ENCODE assay signal across 1 cellular context in the genomic region with DNA sequence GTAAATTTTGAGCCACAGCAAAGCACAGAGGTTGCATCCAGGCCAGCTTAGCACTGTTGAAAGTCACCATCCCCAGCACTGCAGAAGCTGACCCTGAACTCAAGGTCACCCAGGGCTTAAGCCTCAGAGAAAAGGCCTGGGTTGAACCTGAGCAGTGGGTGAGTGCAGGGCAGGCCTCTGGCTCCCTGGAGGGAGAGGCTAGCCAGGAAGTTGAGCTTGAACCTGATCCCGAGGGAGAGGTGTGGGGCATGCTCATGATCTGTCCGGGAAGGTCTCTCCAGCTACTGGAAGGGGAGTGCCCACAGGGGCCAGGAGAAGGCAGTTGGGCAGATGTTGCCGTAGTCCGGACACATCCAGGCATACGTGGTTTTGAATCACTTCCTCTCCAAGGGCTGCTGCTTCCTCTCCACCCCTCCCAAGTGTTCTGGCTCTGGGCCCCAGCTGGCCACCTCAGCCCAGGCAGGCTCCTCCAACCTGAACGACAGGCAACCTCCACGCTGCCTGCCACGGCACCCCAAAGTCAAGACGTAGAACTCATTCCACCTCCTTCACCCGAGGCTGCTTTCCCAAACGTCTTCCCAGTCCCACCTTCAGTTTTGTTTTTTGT.
TF ChIP-seq lines count a peak whose summit lies in the region.

No MANE protein-coding gene starts in this region.

TF ChIP-seq in HepG2, 621 proteins besides CTCF, POLR2A, EP300 and RAD21 (continued from another document and continues in another):
- TF ChIP-seq, protein P1, sequence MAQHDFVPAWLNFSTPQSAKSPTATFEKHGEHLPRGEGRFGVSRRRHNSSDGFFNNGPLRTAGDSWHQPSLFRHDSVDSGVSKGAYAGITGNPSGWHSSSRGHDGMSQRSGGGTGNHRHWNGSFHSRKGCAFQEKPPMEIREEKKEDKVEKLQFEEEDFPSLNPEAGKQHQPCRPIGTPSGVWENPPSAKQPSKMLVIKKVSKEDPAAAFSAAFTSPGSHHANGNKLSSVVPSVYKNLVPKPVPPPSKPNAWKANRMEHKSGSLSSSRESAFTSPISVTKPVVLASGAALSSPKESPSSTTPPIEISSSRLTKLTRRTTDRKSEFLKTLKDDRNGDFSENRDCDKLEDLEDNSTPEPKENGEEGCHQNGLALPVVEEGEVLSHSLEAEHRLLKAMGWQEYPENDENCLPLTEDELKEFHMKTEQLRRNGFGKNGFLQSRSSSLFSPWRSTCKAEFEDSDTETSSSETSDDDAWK (CRISPR knock-in tag; IDR thresholded peaks at IDR 0.05), result no peak
- TF ChIP-seq ZNF343 (CRISPR knock-in tag; IDR thresholded peaks at IDR 0.05) (no peak), ZNF616 (CRISPR knock-in tag; IDR thresholded peaks at IDR 0.05; ENCODE audit: low read depth) (peak; percentile 70; the same call in 1 of the 2 replicates), POLR2G (IDR thresholded peaks at IDR 0.05; ENCODE audit: low read depth, low read length) (peak; percentile 58), FOSL2 (CRISPR knock-in tag; IDR thresholded peaks at IDR 0.05) (peak; percentile 71), ZNF383 (CRISPR knock-in tag; IDR thresholded peaks at IDR 0.05; ENCODE audit: borderline replicate concordance) (no peak), ZNF713 (CRISPR knock-in tag; IDR thresholded peaks at IDR 0.05) (no peak), RFXAP (CRISPR knock-in tag; IDR thresholded peaks at IDR 0.05; ENCODE audit: borderline replicate concordance) (peak; percentile 89; the same call in 1 of the 2 replicates), ZBTB20 (CRISPR knock-in tag; IDR thresholded peaks at IDR 0.05; ENCODE audit: borderline replicate concordance, low read depth) (0 out of 2 replicates have a peak, but pooled peaks have one; percentile 66), NFKB2 (CRISPR knock-in tag; IDR thresholded peaks at IDR 0.05; ENCODE audit: borderline replicate concordance) (no peak), ZNF317 (CRISPR knock-in tag; IDR thresholded peaks at IDR 0.05) (no peak), DMAP1 (CRISPR knock-in tag; IDR thresholded peaks at IDR 0.05) (peak; percentile 37; the same call in 1 of the 2 replicates), TBX3 (IDR thresholded peaks at IDR 0.05; ENCODE audit: borderline replicate concordance) (peak; percentile 66), ZNF546 (CRISPR knock-in tag; conservative IDR thresholded peaks at IDR 0.05) (peak; percentile 22; the same call in 1 of the 2 replicates), HNRNPLL (IDR thresholded peaks at IDR 0.05; ENCODE audit: low read depth, low read length, poor library complexity, severe bottlenecking) (no peak), ZBTB38 (CRISPR knock-in tag; IDR thresholded peaks at IDR 0.05) (peak; percentile 30; the same call in 1 of the 2 replicates), ZNF816 (CRISPR knock-in tag; IDR thresholded peaks at IDR 0.05; ENCODE audit: borderline replicate concordance) (0 out of 2 replicates have a peak, but pooled peaks have one; percentile 49), RARA (CRISPR knock-in tag; IDR thresholded peaks at IDR 0.05) (peak; percentile 100), ONECUT2 (CRISPR knock-in tag; IDR thresholded peaks at IDR 0.05) (no peak), MAFK (conservative IDR thresholded peaks at IDR 0.05 in 1 of 2, IDR thresholded peaks at IDR 0.05 in 1 of 2; ENCODE audit: low read length in 2 of 2) (no peak; a peak in 2 of 4 replicates), CBX1 (IDR thresholded peaks at IDR 0.05; ENCODE audit: low read depth) (no peak), ZNF83 (CRISPR knock-in tag; IDR thresholded peaks at IDR 0.05; ENCODE audit: borderline replicate concordance) (no peak), SETDB1 (CRISPR knock-in tag; IDR thresholded peaks at IDR 0.05; ENCODE audit: borderline replicate concordance) (no peak), NFE2L2 (IDR thresholded peaks at IDR 0.05; ENCODE audit: low read length) (no peak), SYNCRIP (IDR thresholded peaks at IDR 0.05; ENCODE audit: insufficient read depth, low read depth, low read length) (no peak), ARHGAP35 (CRISPR knock-in tag; IDR thresholded peaks at IDR 0.05; ENCODE audit: borderline replicate concordance) (peak; percentile 91), NCOA2 (CRISPR knock-in tag; IDR thresholded peaks at IDR 0.05) (peak; percentile 91), MXI1 (IDR thresholded peaks at IDR 0.05; ENCODE audit: borderline replicate concordance, low read depth, low read length) (peak; percentile 74; the same call in 2 of the 3 replicates), GATAD2A (CRISPR knock-in tag; IDR thresholded peaks at IDR 0.05) (peak; percentile 92)
- TF ChIP-seq, protein P2, sequence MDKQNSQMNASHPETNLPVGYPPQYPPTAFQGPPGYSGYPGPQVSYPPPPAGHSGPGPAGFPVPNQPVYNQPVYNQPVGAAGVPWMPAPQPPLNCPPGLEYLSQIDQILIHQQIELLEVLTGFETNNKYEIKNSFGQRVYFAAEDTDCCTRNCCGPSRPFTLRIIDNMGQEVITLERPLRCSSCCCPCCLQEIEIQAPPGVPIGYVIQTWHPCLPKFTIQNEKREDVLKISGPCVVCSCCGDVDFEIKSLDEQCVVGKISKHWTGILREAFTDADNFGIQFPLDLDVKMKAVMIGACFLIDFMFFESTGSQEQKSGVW (CRISPR knock-in tag; IDR thresholded peaks at IDR 0.05; ENCODE audit: borderline replicate concordance), result no peak
- TF ChIP-seq, protein P3, sequence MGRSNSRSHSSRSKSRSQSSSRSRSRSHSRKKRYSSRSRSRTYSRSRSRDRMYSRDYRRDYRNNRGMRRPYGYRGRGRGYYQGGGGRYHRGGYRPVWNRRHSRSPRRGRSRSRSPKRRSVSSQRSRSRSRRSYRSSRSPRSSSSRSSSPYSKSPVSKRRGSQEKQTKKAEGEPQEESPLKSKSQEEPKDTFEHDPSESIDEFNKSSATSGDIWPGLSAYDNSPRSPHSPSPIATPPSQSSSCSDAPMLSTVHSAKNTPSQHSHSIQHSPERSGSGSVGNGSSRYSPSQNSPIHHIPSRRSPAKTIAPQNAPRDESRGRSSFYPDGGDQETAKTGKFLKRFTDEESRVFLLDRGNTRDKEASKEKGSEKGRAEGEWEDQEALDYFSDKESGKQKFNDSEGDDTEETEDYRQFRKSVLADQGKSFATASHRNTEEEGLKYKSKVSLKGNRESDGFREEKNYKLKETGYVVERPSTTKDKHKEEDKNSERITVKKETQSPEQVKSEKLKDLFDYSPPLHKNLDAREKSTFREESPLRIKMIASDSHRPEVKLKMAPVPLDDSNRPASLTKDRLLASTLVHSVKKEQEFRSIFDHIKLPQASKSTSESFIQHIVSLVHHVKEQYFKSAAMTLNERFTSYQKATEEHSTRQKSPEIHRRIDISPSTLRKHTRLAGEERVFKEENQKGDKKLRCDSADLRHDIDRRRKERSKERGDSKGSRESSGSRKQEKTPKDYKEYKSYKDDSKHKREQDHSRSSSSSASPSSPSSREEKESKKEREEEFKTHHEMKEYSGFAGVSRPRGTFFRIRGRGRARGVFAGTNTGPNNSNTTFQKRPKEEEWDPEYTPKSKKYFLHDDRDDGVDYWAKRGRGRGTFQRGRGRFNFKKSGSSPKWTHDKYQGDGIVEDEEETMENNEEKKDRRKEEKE (IDR thresholded peaks at IDR 0.05), result no peak
- TF ChIP-seq, protein P4, sequence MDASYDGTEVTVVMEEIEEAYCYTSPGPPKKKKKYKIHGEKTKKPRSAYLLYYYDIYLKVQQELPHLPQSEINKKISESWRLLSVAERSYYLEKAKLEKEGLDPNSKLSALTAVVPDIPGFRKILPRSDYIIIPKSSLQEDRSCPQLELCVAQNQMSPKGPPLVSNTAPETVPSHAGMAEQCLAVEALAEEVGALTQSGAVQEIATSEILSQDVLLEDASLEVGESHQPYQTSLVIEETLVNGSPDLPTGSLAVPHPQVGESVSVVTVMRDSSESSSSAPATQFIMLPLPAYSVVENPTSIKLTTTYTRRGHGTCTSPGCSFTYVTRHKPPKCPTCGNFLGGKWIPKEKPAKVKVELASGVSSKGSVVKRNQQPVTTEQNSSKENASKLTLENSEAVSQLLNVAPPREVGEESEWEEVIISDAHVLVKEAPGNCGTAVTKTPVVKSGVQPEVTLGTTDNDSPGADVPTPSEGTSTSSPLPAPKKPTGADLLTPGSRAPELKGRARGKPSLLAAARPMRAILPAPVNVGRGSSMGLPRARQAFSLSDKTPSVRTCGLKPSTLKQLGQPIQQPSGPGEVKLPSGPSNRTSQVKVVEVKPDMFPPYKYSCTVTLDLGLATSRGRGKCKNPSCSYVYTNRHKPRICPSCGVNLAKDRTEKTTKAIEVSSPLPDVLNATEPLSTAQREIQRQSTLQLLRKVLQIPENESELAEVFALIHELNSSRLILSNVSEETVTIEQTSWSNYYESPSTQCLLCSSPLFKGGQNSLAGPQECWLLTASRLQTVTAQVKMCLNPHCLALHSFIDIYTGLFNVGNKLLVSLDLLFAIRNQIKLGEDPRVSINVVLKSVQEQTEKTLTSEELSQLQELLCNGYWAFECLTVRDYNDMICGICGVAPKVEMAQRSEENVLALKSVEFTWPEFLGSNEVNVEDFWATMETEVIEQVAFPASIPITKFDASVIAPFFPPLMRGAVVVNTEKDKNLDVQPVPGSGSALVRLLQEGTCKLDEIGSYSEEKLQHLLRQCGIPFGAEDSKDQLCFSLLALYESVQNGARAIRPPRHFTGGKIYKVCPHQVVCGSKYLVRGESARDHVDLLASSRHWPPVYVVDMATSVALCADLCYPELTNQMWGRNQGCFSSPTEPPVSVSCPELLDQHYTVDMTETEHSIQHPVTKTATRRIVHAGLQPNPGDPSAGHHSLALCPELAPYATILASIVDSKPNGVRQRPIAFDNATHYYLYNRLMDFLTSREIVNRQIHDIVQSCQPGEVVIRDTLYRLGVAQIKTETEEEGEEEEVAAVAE (CRISPR knock-in tag; IDR thresholded peaks at IDR 0.05; ENCODE audit: borderline replicate concordance), result no peak; the same call in 1 of the 2 replicates
- TF ChIP-seq, protein P5, sequence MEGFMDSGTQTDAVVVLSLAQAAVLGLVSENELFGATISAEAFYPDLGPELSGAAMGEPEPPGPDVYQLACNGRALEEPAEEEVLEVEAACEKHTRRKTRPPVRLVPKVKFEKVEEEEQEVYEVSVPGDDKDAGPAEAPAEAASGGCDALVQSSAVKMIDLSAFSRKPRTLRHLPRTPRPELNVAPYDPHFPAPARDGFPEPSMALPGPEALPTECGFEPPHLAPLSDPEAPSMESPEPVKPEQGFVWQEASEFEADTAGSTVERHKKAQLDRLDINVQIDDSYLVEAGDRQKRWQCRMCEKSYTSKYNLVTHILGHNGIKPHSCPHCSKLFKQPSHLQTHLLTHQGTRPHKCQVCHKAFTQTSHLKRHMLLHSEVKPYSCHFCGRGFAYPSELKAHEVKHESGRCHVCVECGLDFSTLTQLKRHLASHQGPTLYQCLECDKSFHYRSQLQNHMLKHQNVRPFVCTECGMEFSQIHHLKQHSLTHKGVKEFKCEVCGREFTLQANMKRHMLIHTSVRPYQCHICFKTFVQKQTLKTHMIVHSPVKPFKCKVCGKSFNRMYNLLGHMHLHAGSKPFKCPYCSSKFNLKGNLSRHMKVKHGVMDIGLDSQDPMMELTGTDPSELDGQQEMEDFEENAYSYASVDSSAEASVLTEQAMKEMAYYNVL (CRISPR knock-in tag; IDR thresholded peaks at IDR 0.05; ENCODE audit: borderline replicate concordance), result peak; percentile 23; the same call in 1 of the 2 replicates
- TF ChIP-seq, protein P6, sequence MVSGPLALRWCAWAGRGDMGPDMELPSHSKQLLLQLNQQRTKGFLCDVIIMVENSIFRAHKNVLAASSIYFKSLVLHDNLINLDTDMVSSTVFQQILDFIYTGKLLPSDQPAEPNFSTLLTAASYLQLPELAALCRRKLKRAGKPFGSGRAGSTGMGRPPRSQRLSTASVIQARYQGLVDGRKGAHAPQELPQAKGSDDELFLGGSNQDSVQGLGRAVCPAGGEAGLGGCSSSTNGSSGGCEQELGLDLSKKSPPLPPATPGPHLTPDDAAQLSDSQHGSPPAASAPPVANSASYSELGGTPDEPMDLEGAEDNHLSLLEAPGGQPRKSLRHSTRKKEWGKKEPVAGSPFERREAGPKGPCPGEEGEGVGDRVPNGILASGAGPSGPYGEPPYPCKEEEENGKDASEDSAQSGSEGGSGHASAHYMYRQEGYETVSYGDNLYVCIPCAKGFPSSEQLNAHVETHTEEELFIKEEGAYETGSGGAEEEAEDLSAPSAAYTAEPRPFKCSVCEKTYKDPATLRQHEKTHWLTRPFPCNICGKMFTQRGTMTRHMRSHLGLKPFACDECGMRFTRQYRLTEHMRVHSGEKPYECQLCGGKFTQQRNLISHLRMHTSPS (CRISPR knock-in tag; IDR thresholded peaks at IDR 0.05; ENCODE audit: low read depth), result peak; percentile 90
- TF ChIP-seq, protein P7, sequence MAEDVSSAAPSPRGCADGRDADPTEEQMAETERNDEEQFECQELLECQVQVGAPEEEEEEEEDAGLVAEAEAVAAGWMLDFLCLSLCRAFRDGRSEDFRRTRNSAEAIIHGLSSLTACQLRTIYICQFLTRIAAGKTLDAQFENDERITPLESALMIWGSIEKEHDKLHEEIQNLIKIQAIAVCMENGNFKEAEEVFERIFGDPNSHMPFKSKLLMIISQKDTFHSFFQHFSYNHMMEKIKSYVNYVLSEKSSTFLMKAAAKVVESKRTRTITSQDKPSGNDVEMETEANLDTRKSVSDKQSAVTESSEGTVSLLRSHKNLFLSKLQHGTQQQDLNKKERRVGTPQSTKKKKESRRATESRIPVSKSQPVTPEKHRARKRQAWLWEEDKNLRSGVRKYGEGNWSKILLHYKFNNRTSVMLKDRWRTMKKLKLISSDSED (CRISPR knock-in tag; IDR thresholded peaks at IDR 0.05), result no peak
- TF ChIP-seq, protein P8, sequence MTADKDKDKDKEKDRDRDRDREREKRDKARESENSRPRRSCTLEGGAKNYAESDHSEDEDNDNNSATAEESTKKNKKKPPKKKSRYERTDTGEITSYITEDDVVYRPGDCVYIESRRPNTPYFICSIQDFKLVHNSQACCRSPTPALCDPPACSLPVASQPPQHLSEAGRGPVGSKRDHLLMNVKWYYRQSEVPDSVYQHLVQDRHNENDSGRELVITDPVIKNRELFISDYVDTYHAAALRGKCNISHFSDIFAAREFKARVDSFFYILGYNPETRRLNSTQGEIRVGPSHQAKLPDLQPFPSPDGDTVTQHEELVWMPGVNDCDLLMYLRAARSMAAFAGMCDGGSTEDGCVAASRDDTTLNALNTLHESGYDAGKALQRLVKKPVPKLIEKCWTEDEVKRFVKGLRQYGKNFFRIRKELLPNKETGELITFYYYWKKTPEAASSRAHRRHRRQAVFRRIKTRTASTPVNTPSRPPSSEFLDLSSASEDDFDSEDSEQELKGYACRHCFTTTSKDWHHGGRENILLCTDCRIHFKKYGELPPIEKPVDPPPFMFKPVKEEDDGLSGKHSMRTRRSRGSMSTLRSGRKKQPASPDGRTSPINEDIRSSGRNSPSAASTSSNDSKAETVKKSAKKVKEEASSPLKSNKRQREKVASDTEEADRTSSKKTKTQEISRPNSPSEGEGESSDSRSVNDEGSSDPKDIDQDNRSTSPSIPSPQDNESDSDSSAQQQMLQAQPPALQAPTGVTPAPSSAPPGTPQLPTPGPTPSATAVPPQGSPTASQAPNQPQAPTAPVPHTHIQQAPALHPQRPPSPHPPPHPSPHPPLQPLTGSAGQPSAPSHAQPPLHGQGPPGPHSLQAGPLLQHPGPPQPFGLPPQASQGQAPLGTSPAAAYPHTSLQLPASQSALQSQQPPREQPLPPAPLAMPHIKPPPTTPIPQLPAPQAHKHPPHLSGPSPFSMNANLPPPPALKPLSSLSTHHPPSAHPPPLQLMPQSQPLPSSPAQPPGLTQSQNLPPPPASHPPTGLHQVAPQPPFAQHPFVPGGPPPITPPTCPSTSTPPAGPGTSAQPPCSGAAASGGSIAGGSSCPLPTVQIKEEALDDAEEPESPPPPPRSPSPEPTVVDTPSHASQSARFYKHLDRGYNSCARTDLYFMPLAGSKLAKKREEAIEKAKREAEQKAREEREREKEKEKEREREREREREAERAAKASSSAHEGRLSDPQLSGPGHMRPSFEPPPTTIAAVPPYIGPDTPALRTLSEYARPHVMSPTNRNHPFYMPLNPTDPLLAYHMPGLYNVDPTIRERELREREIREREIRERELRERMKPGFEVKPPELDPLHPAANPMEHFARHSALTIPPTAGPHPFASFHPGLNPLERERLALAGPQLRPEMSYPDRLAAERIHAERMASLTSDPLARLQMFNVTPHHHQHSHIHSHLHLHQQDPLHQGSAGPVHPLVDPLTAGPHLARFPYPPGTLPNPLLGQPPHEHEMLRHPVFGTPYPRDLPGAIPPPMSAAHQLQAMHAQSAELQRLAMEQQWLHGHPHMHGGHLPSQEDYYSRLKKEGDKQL (CRISPR knock-in tag; IDR thresholded peaks at IDR 0.05; ENCODE audit: low read depth), result peak; percentile 77
